Comparison of ENCODE assay signal across 8 cellular contexts in genomic region chr5:10627185-10628115, GRCh38.
A peak's percentile ranks its signal among the peaks of the same experiment; 100 is the strongest.
DNase-seq lines count a peak whose midpoint lies in the region; ATAC-seq and TF ChIP-seq lines count a peak whose summit lies in the region.

No MANE protein-coding gene starts in this region.

- H3K9ac ChIP-seq in liver (ENCODE audit: low read depth in 1 of 2, low read length in 2 of 2): peak overlapping the region in 1 of 2 donors; percentile 22

- H3K4me3 Mint-ChIP-seq in CD4-positive, CD25-positive, alpha-beta regulatory T cell: peak overlapping the region; percentile 77 to 93 (median 83)

- H3K4me1 ChIP-seq in CD4-positive, CD25-positive, alpha-beta regulatory T cell (ENCODE audit: control insufficient read depth, insufficient read depth, low read length, poor library complexity, severe bottlenecking): peaks cover 29% of the 10 kb centered on the region
- H3K4me1 ChIP-seq in liver (ENCODE audit: control insufficient read depth in 4 of 4, insufficient read depth in 4 of 4, low read length in 3 of 4): peaks cover 0 to 8% (median 4%) of the 10 kb centered on the region in 4 donors

- peak; percentile 72 to 89 (median 80) for DNase-seq in CD4-positive, CD25-positive, alpha-beta regulatory T cell
- DNase-seq in NCI-H526 treated with DMSO at 0.1 percent for 48 hours (lab: John Stamatoyannopoulos, UW) (peak; percentile 96), dorsolateral prefrontal cortex (peak; percentile 62 to 90 (median 83))
- DNase-seq in activated CD4-positive, alpha-beta T cell treated with anti-CD3 and anti-CD28 coated beads, Interleukin-2, amount 50 U/mL, for 4 hours: peak; percentile 75 to 77
- DNase-seq in stimulated activated CD4-positive, alpha-beta T cell treated with anti-CD3 and anti-CD28 coated beads, Interleukin-4, amount 100 ng/mL, for 24 hours: peak; percentile 84

- peak; percentile 75 to 77 for ATAC-seq in CD4-positive, CD25-positive, alpha-beta regulatory T cell (ENCODE audit: low read depth in 2 of 2)
- ATAC-seq in GM19372 (IDR thresholded peaks at IDR 0.05; ENCODE audit: low read depth, unreplicated experiment) (peak; percentile 41), HG03521 (IDR thresholded peaks at IDR 0.05; ENCODE audit: unreplicated experiment) (peak; percentile 35)

- peak overlapping the region; percentile 55 for H3K27ac ChIP-seq in CD4-positive, CD25-positive, alpha-beta regulatory T cell (ENCODE audit: insufficient read depth, low read length, poor library complexity, severe bottlenecking)
- H3K27ac ChIP-seq in dorsolateral prefrontal cortex (peak overlapping the region in 56 of 59 donors; percentile 17 to 88 (median 74)), liver (ENCODE audit: low read depth in 1 of 2, low read length in 2 of 2) (peak overlapping the region; percentile 70 to 76)

- no peaks in the 10 kb centered on the region for H3K27me3 Mint-ChIP-seq in CD4-positive, CD25-positive, alpha-beta regulatory T cell

- H3K36me3 ChIP-seq in CD4-positive, CD25-positive, alpha-beta regulatory T cell (ENCODE audit: control insufficient read depth, insufficient read depth, low read length): no peaks in the 10 kb centered on the region
- no peaks in the 10 kb centered on the region for H3K36me3 ChIP-seq in liver (ENCODE audit: control insufficient read depth in 4 of 4, insufficient read depth in 3 of 4, low read depth in 1 of 4, low read length in 3 of 4)

- H3K4me1 Mint-ChIP-seq in CD4-positive, CD25-positive, alpha-beta regulatory T cell: peaks cover 10 to 40% (median 26%) of the 10 kb centered on the region in 4 donors

- peak; percentile 97 to 98 for TF ChIP-seq RAD21 in liver (IDR thresholded peaks at IDR 0.05)

- H3K9me3 Mint-ChIP-seq in CD4-positive, CD25-positive, alpha-beta regulatory T cell: no peaks in the 10 kb centered on the region

- TF ChIP-seq CTCF in dorsolateral prefrontal cortex (IDR thresholded peaks at IDR 0.05 in 54 of 56, conservative IDR thresholded peaks at IDR 0.05 in 2 of 56; ENCODE audit: low read depth in 1 of 56, partially characterized antibody in 56 of 56) (peak; percentile 91 to 99 (median 97)), liver (IDR thresholded peaks at IDR 0.05; ENCODE audit: low read depth, low read length, missing input control) (peak; percentile 96)

- WGBS in liver: 11% methylated on average over 20 of the region's 20 CpGs

- H3K36me3 Mint-ChIP-seq in CD4-positive, CD25-positive, alpha-beta regulatory T cell: peaks cover 4% of the 10 kb centered on the region

- H3K27me3 ChIP-seq in CD4-positive, CD25-positive, alpha-beta regulatory T cell (ENCODE audit: control insufficient read depth, insufficient read depth, low read length): no peaks in the 10 kb centered on the region
- H3K27me3 ChIP-seq in dorsolateral prefrontal cortex: no peaks in the 10 kb centered on the region
- no peaks in the 10 kb centered on the region for H3K27me3 ChIP-seq in liver (ENCODE audit: control insufficient read depth in 4 of 4, insufficient read depth in 4 of 4, low read length in 3 of 4)

- intact Hi-C loops in dorsolateral prefrontal cortex (cut with DNase I): loop anchor here (1.0 to 10.0 kb wide), 4 partner anchors 103 to 345 kb away; no protein-coding TSS in a partner anchor

- peak overlapping the region; percentile 24 to 89 (median 85) for H3K27ac Mint-ChIP-seq in CD4-positive, CD25-positive, alpha-beta regulatory T cell

- H3K9me3 ChIP-seq in CD4-positive, CD25-positive, alpha-beta regulatory T cell (ENCODE audit: control insufficient read depth in 2 of 2, low read length in 2 of 2): no peaks in the 10 kb centered on the region
- H3K9me3 ChIP-seq in liver (ENCODE audit: control insufficient read depth in 4 of 4, low read length in 3 of 4): no peaks in the 10 kb centered on the region

- H3K4me3 ChIP-seq in CD4-positive, CD25-positive, alpha-beta regulatory T cell (ENCODE audit: low read depth, low read length): peak overlapping the region; percentile 82
- H3K4me3 ChIP-seq in dorsolateral prefrontal cortex: peak overlapping the region; percentile 2 to 70 (median 47)
- H3K4me3 ChIP-seq in liver (ENCODE audit: low read depth in 1 of 3, low read length in 3 of 3): peak overlapping the region in 1 of 3 donors; percentile 26

TF ChIP-seq in liver, 16 proteins besides CTCF, POLR2A, EP300 and RAD21:
- peak; percentile 80 to 86 for TF ChIP-seq JUND (IDR thresholded peaks at IDR 0.05)
- no peak for TF ChIP-seq HNF4G (IDR thresholded peaks at IDR 0.05)
- TF ChIP-seq TAF1 (conservative IDR thresholded peaks at IDR 0.05): no peak
- TF ChIP-seq ATF3 (IDR thresholded peaks at IDR 0.05): peak; percentile 74
- TF ChIP-seq FOXA2 (IDR thresholded peaks at IDR 0.05): no peak
- peak in 1 of 2 donors; percentile 9 for TF ChIP-seq EGR1 (IDR thresholded peaks at IDR 0.05; ENCODE audit: low read depth in 2 of 2)
- TF ChIP-seq REST (IDR thresholded peaks at IDR 0.05): no peak
- TF ChIP-seq HNF4A (conservative IDR thresholded peaks at IDR 0.05): peak; percentile 59 to 67
- TF ChIP-seq RXRA (IDR thresholded peaks at IDR 0.05): peak; percentile 79 to 85
- TF ChIP-seq YY1 (IDR thresholded peaks at IDR 0.05): peak; percentile 71
- peak; percentile 86 for TF ChIP-seq MAX (IDR thresholded peaks at IDR 0.05)
- peak; percentile 57 for TF ChIP-seq NR2F2 (IDR thresholded peaks at IDR 0.05)
- TF ChIP-seq FOXA1 (IDR thresholded peaks at IDR 0.05): peak; percentile 47
- no peak for TF ChIP-seq ZBTB33 (IDR thresholded peaks at IDR 0.05)
- TF ChIP-seq GABPA (IDR thresholded peaks at IDR 0.05 in 1 of 2, conservative IDR thresholded peaks at IDR 0.05 in 1 of 2): no peak
- TF ChIP-seq SP1 (IDR thresholded peaks at IDR 0.05): peak; percentile 87
TF ChIP-seq in liver: peak in this region for 10.
